ENCODE assay signal across 20 cellular contexts in genomic region chr6:157403011-157403683, GRCh38. TPM values are rescaled to one million over a fixed set of nuclear protein-coding genes. Genes with fewer than 3 reads are reported as not detected.
DNase-seq lines count a peak whose midpoint lies in the region; ATAC-seq and TF ChIP-seq lines count a peak whose summit lies in the region.
"Had no signal": no experiment of that assay in that cellular context is flagged by ENCODE, and none has a peak within 500 bp of the region (broad histone marks: within the 10 kb centered on the region; RNA-seq: fewer than 3 reads in every experiment).

No MANE protein-coding gene starts in this region.

- H3K4me2 ChIP-seq in BLaER1 (peak overlapping the region; percentile 5; the same call in 1 of the 2 replicates), GM23338 (peak overlapping the region; percentile 40; the same call in 1 of the 2 replicates), neural progenitor cell (peak overlapping the region; percentile 20)

- H2AFZ ChIP-seq in GM23338 (no peak overlapping the region), neural progenitor cell (replicated peaks) (no peak overlapping the region)

- H3K27me3 ChIP-seq in BLaER1 (no peaks in the 10 kb centered on the region), GM23338 (ENCODE audit: insufficient read depth) (no peaks in the 10 kb centered on the region), neural progenitor cell (no peaks in the 10 kb centered on the region), foreskin keratinocyte (no peaks in the 10 kb centered on the region)

- no peaks in the 10 kb centered on the region for H3K36me3 ChIP-seq in BLaER1
- H3K36me3 ChIP-seq in GM23338 (ENCODE audit: insufficient read depth), result no peaks in the 10 kb centered on the region
- H3K36me3 ChIP-seq in HEK293 (ENCODE audit: control insufficient read depth in 2 of 2, insufficient read depth in 1 of 2, low read length in 2 of 2), result no peaks in the 10 kb centered on the region
- no peaks in the 10 kb centered on the region for H3K36me3 ChIP-seq in neural progenitor cell

- DNase-seq in GM23338 (ENCODE audit: low spot score) (no peak), neural progenitor cell (ENCODE audit: low spot score) (no peak), foreskin keratinocyte (no peak), progenitor cell of endocrine pancreas (ENCODE audit: low spot score, unreplicated experiment) (no peak)
- DNase-seq: C1 segment of cervical spinal cord; Caco-2; CD4-positive, CD25-positive, alpha-beta regulatory T cell; CD8-positive, alpha-beta memory T cell; DMS153; DMS79; GDM1; GOT3; HCEC 1CT; HFFc6; IMR-90 had no signal

- H3F3A ChIP-seq in GM23338 (replicated peaks; ENCODE audit: low read depth) (no peaks in the 10 kb centered on the region), neural progenitor cell (ENCODE audit: low read depth) (peaks cover 31% of the 10 kb centered on the region)

- H3K9me3 Mint-ChIP-seq in GM23338 (no peaks in the 10 kb centered on the region), neural progenitor cell (no peaks in the 10 kb centered on the region), progenitor cell of endocrine pancreas (ENCODE audit: low read depth) (no peaks in the 10 kb centered on the region)
- H3K9me3 Mint-ChIP-seq: CD8-positive, alpha-beta memory T cell; HFFc6 had no signal

- H3K79me2 ChIP-seq in GM23338 (replicated peaks; ENCODE audit: insufficient read depth), result no peaks in the 10 kb centered on the region
- no peaks in the 10 kb centered on the region for H3K79me2 ChIP-seq in neural progenitor cell (ENCODE audit: low read depth)

- CTCF ChIA-PET in HEK293 (lab: Yijun Ruan, JAX), result no interaction called here

- H3K4me3 ChIP-seq in BLaER1, result no peak overlapping the region
- H3K4me3 ChIP-seq in GM23338, result no peak overlapping the region
- H3K4me3 ChIP-seq in HEK293 (ENCODE audit: low read depth, low read length), result no peak overlapping the region
- no peak overlapping the region for H3K4me3 ChIP-seq in neural progenitor cell
- H3K4me3 ChIP-seq: K562 had no signal

- ATAC-seq in GM23338 (peak; percentile 70), HG03045 (IDR thresholded peaks at IDR 0.05; ENCODE audit: unreplicated experiment) (no peak), foreskin keratinocyte (no peak)
- ATAC-seq: K562 had no signal

- H3K9ac ChIP-seq in BLaER1 (no peak overlapping the region), neural progenitor cell (no peak overlapping the region)

- no peak for TF ChIP-seq CTCF in GM23338 (conservative IDR thresholded peaks at IDR 0.05; ENCODE audit: low read depth in 2 of 2)
- TF ChIP-seq CTCF in HEK293 (tag by site-specific recombination; IDR thresholded peaks at IDR 0.05), result no peak
- TF ChIP-seq CTCF in neural progenitor cell (IDR thresholded peaks at IDR 0.05), result no peak
- TF ChIP-seq CTCF in foreskin keratinocyte (conservative IDR thresholded peaks at IDR 0.05), result no peak
- TF ChIP-seq CTCF in progenitor cell of endocrine pancreas (IDR thresholded peaks at IDR 0.05; ENCODE audit: unreplicated experiment), result no peak

- 0 out of 2 replicates have a peak, but pooled peaks cover 4% of the 10 kb centered on the region for H3K4me1 ChIP-seq in BLaER1
- H3K4me1 ChIP-seq in GM23338 (ENCODE audit: insufficient read depth), result peaks cover 36% of the 10 kb centered on the region
- no peaks in the 10 kb centered on the region for H3K4me1 ChIP-seq in HEK293 (ENCODE audit: control insufficient read depth, insufficient read depth, low read length)
- H3K4me1 ChIP-seq in neural progenitor cell, result peaks cover 60% of the 10 kb centered on the region
- peaks cover 3% of the 10 kb centered on the region for H3K4me1 ChIP-seq in foreskin keratinocyte
- H3K4me1 ChIP-seq: Caco-2 had no signal

- H4K20me1 ChIP-seq in BLaER1 (no peaks in the 10 kb centered on the region; the same call in 1 of the 2 replicates), GM23338 (replicated peaks; ENCODE audit: insufficient read depth) (no peaks in the 10 kb centered on the region), neural progenitor cell (ENCODE audit: low read depth) (peaks cover 3% of the 10 kb centered on the region)

- H3K9me2 ChIP-seq in GM23338 (ENCODE audit: insufficient read depth), result no peaks in the 10 kb centered on the region

- no peaks in the 10 kb centered on the region for H3K9me3 ChIP-seq in BLaER1
- H3K9me3 ChIP-seq in HEK293 (ENCODE audit: control insufficient read depth, insufficient read depth, low read depth, low read length), result no peaks in the 10 kb centered on the region
- H3K9me3 ChIP-seq in neural progenitor cell (ENCODE audit: low read depth), result no peaks in the 10 kb centered on the region
- H3K9me3 ChIP-seq: Caco-2 had no signal

- H3K27me3 Mint-ChIP-seq in GM23338 (ENCODE audit: insufficient read depth, low read depth, poor library complexity), result peaks cover 8% of the 10 kb centered on the region
- peaks cover 4% of the 10 kb centered on the region for H3K27me3 Mint-ChIP-seq in neural progenitor cell (ENCODE audit: insufficient read depth, low read depth)
- no peaks in the 10 kb centered on the region for H3K27me3 Mint-ChIP-seq in progenitor cell of endocrine pancreas
- H3K27me3 Mint-ChIP-seq: B cell; CD4-positive, CD25-positive, alpha-beta regulatory T cell; CD8-positive, alpha-beta memory T cell had no signal

- H3K4me3 Mint-ChIP-seq in GM23338, result no peak overlapping the region
- H3K4me3 Mint-ChIP-seq in neural progenitor cell, result no peak overlapping the region
- H3K4me3 Mint-ChIP-seq in progenitor cell of endocrine pancreas (ENCODE audit: low read depth), result no peak overlapping the region
- H3K4me3 Mint-ChIP-seq: B cell; CD4-positive, CD25-positive, alpha-beta regulatory T cell; CD8-positive, alpha-beta memory T cell; HFFc6 had no signal

- H3K4me1 Mint-ChIP-seq in GM23338 (peaks cover 50% of the 10 kb centered on the region), neural progenitor cell (peaks cover 20% of the 10 kb centered on the region), progenitor cell of endocrine pancreas (ENCODE audit: low read depth) (peaks cover 7% of the 10 kb centered on the region)
- H3K4me1 Mint-ChIP-seq: CD4-positive, CD25-positive, alpha-beta regulatory T cell; CD8-positive, alpha-beta memory T cell had no signal

- H3K27ac Mint-ChIP-seq in GM23338 (no peak overlapping the region), neural progenitor cell (no peak overlapping the region), progenitor cell of endocrine pancreas (no peak overlapping the region)
- H3K27ac Mint-ChIP-seq: B cell; CD4-positive, CD25-positive, alpha-beta regulatory T cell; CD8-positive, alpha-beta memory T cell; HFFc6 had no signal

- POLR2A ChIA-PET in HEK293 (lab: Yijun Ruan, JAX), result no interaction called here

- H3K36me3 Mint-ChIP-seq in GM23338 (ENCODE audit: low read depth) (no peaks in the 10 kb centered on the region; the same call in 2 of the 3 replicates), neural progenitor cell (no peaks in the 10 kb centered on the region), progenitor cell of endocrine pancreas (ENCODE audit: insufficient read depth) (no peaks in the 10 kb centered on the region)
- H3K36me3 Mint-ChIP-seq: CD4-positive, CD25-positive, alpha-beta regulatory T cell had no signal

- H3K27ac ChIP-seq in BLaER1 (no peak overlapping the region), GM23338 (ENCODE audit: low read depth) (no peak overlapping the region), HEK293 (ENCODE audit: extremely low read depth, low read depth, low read length) (no peak overlapping the region), neural progenitor cell (peak overlapping the region; percentile 78), foreskin keratinocyte (no peak overlapping the region)

TF ChIP-seq in GM23338, 12 proteins besides CTCF, POLR2A, EP300 and RAD21:
- TF ChIP-seq NANOG (IDR thresholded peaks at IDR 0.05; ENCODE audit: borderline replicate concordance), result 0 out of 2 replicates have a peak, but pooled peaks have one; percentile 2
- no peak for TF ChIP-seq JUNB (IDR thresholded peaks at IDR 0.05; ENCODE audit: unreplicated experiment)

TF ChIP-seq in HEK293, 187 proteins besides CTCF, POLR2A, EP300 and RAD21:
- TF ChIP-seq SCRT2 (tag by site-specific recombination; IDR thresholded peaks at IDR 0.05), result peak; percentile 21; the same call in 1 of the 2 replicates
- TF ChIP-seq ZNF843 (tag by site-specific recombination; IDR thresholded peaks at IDR 0.05), result no peak

RNA-seq across cellular contexts. Expression of gene ZDHHC14, which starts 22.2 kb away (rescaled TPM):
- 2.4 and 7.4 TPM in 2 replicates for total RNA-seq in GM23338 (2014; rRNA removed; shearing (Covaris generic))
- polyA plus RNA-seq in GM23338 (2016; fragmentation: Nextera tagmentation; extraction: Ambion mirVana) (2.0 and 3.0 TPM in 2 replicates), foreskin keratinocyte (5.8 and 6.1 TPM in 2 replicates)
- total RNA-seq in neural progenitor cell (ENCODE audit: low replicate concordance) (7.1 and 14.5 TPM in 2 replicates), foreskin keratinocyte (6.2 and 6.4 TPM in 2 replicates), progenitor cell of endocrine pancreas (9.0 and 9.1 TPM in 2 replicates)
